ENCODE assay signal across 10 cellular contexts in genomic region chr17:34327595-34327994, GRCh38. TPM values are rescaled to one million over a fixed set of nuclear protein-coding genes. Genes with fewer than 3 reads are reported as not detected.
DNase-seq lines count a peak whose midpoint lies in the region; ATAC-seq and TF ChIP-seq lines count a peak whose summit lies in the region.
"Not testable (repeated sequence)": the region's sequence is repeated elsewhere in the genome, so short reads cannot be mapped to it uniquely, and the experiment has no call there.
"Had no signal": no experiment of that assay in that cellular context is flagged by ENCODE, and none has a peak within 500 bp of the region (broad histone marks: within the 10 kb centered on the region; RNA-seq: fewer than 3 reads in every experiment).

No MANE protein-coding gene starts in this region.

- DNase-seq in EL = peak; percentile 53
- DNase-seq in MV-4-11 (lab: John Stamatoyannopoulos, UW) = peak; percentile 29
- peak; percentile 74 to 75 for DNase-seq in cardiac fibroblast (ENCODE audit: low read depth in 2 of 2)
- DNase-seq in fibroblast of mammary gland (ENCODE audit: low read depth) = peak; percentile 86
- DNase-seq in fibroblast of villous mesenchyme (ENCODE audit: low read depth) = peak; percentile 84
- DNase-seq in left ventricle myocardium inferior; sciatic nerve (ENCODE audit: low spot score): not testable (repeated sequence)

- intact Hi-C loops in left ventricle myocardium inferior (cut with micrococcal nuclease); sciatic nerve (cut with DNase I): not testable (repeated sequence)

- peaks cover 18% of the 10 kb centered on the region for H3K9me3 ChIP-seq in left ventricle myocardium inferior (replicated peaks)

- H3K4me3 ChIP-seq in cardiac fibroblast (replicated peaks in 1 of 2; ENCODE audit: low read depth in 2 of 2, low read length in 2 of 2); fibroblast of mammary gland (ENCODE audit: control insufficient read depth, low read depth, low read length); fibroblast of villous mesenchyme (ENCODE audit: low read depth, low read length); left ventricle myocardium inferior: not testable (repeated sequence)

- peak; percentile 83 for ATAC-seq in sciatic nerve

- TF ChIP-seq CTCF in cardiac fibroblast (IDR thresholded peaks at IDR 0.05; ENCODE audit: low read depth, low read length); fibroblast of mammary gland (conservative IDR thresholded peaks at IDR 0.05; ENCODE audit: control insufficient read depth, insufficient read depth, low read depth, low read length); fibroblast of villous mesenchyme (IDR thresholded peaks at IDR 0.05; ENCODE audit: insufficient read depth, low read depth, low read length); left ventricle myocardium inferior (IDR thresholded peaks at IDR 0.05; ENCODE audit: borderline replicate concordance): not testable (repeated sequence)

- not testable (repeated sequence) for H3K4me1 ChIP-seq in left ventricle myocardium inferior

- H3K27ac ChIP-seq in left ventricle myocardium inferior (replicated peaks) = peak overlapping the region; percentile 35

- not testable (repeated sequence) for H3K27me3 ChIP-seq in left ventricle myocardium inferior (ENCODE audit: low read depth)

- not testable (repeated sequence) for H3K36me3 ChIP-seq in left ventricle myocardium inferior

RNA-seq across cellular contexts. Expression of gene CCL8, which starts 8.4 kb away (rescaled TPM):
- not detected in 2 replicates for total RNA-seq in fibroblast of villous mesenchyme
- total RNA-seq in left ventricle myocardium inferior = 0.41 TPM
- total RNA-seq in sciatic nerve = 10.3 TPM
- total RNA-seq: CD8-positive, alpha-beta T cell; H1; HepG2 had no signal

RNA-seq across cellular contexts. Expression of gene CCL13, which starts 28.7 kb away (rescaled TPM):
- total RNA-seq in fibroblast of villous mesenchyme = not detected in 2 replicates
- 0.74 TPM for total RNA-seq in left ventricle myocardium inferior
- total RNA-seq in sciatic nerve = 28.8 TPM
- total RNA-seq: CD8-positive, alpha-beta T cell; H1; HepG2 had no signal

RNA-seq across cellular contexts. Expression of gene CCL1, which starts 35.4 kb away (rescaled TPM):
- total RNA-seq in fibroblast of villous mesenchyme (not detected in 2 replicates), left ventricle myocardium inferior (not detected), sciatic nerve (not detected)
- total RNA-seq: CD8-positive, alpha-beta T cell; H1; HepG2 had no signal

RNA-seq across cellular contexts. Expression of gene CCL11, which starts 42.1 kb away (rescaled TPM):
- total RNA-seq in fibroblast of villous mesenchyme = not detected in 2 replicates
- total RNA-seq in left ventricle myocardium inferior = 3.8 TPM
- 0.67 TPM for total RNA-seq in sciatic nerve
- total RNA-seq: CD8-positive, alpha-beta T cell; H1; HepG2 had no signal

RNA-seq across cellular contexts. Expression of gene CCL7, which starts 57.6 kb away (rescaled TPM):
- total RNA-seq in fibroblast of villous mesenchyme (0.43 TPM in 1 of 2 replicates, not detected in the other), left ventricle myocardium inferior (not detected), sciatic nerve (1.6 TPM)
- total RNA-seq: CD8-positive, alpha-beta T cell; H1; HepG2 had no signal

Comparison
In these comparisons a context has a peak if more than half of its experiments do, and no peak if none do; other contexts are left out.
1. RNA of gene CCL13, which starts 28.7 kb away (total RNA-seq): 28.8 TPM in sciatic nerve (single experiment); 0.74 TPM in left ventricle myocardium inferior (single experiment) and not detected in fibroblast of villous mesenchyme; every median in the first group is over 10 times any median in the second.